Comparison of ENCODE assay signal across 1 cellular context in the genomic region with DNA sequence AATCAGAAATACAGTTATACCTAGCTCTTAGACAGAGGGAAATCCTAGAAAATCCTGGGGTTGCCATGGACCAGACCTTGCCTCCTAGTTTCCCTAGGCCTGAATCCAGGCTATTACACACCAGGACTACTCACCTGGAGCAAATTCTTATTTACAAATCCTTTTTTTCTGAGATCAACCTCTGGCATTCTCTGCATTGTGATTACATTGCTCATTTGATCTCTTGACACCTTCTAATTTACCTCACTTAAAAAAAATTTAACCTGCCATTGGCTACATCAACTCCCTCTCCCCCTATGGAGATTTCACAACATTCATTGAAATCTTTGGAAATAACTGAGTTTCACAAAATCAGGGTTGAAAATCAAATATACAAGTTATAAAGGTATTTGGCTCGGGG.
TF ChIP-seq lines count a peak whose summit lies in the region.

No MANE protein-coding gene starts in this region.

TF ChIP-seq in HCT116, 20 proteins besides CTCF, POLR2A, EP300 and RAD21 (continued from another document):
- TF ChIP-seq, protein P1, sequence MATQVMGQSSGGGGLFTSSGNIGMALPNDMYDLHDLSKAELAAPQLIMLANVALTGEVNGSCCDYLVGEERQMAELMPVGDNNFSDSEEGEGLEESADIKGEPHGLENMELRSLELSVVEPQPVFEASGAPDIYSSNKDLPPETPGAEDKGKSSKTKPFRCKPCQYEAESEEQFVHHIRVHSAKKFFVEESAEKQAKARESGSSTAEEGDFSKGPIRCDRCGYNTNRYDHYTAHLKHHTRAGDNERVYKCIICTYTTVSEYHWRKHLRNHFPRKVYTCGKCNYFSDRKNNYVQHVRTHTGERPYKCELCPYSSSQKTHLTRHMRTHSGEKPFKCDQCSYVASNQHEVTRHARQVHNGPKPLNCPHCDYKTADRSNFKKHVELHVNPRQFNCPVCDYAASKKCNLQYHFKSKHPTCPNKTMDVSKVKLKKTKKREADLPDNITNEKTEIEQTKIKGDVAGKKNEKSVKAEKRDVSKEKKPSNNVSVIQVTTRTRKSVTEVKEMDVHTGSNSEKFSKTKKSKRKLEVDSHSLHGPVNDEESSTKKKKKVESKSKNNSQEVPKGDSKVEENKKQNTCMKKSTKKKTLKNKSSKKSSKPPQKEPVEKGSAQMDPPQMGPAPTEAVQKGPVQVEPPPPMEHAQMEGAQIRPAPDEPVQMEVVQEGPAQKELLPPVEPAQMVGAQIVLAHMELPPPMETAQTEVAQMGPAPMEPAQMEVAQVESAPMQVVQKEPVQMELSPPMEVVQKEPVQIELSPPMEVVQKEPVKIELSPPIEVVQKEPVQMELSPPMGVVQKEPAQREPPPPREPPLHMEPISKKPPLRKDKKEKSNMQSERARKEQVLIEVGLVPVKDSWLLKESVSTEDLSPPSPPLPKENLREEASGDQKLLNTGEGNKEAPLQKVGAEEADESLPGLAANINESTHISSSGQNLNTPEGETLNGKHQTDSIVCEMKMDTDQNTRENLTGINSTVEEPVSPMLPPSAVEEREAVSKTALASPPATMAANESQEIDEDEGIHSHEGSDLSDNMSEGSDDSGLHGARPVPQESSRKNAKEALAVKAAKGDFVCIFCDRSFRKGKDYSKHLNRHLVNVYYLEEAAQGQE (IDR thresholded peaks at IDR 0.05; ENCODE audit: low read depth): no peak
- no peak for TF ChIP-seq CEBPB (IDR thresholded peaks at IDR 0.05; ENCODE audit: low read depth)
- TF ChIP-seq ZBTB33 (IDR thresholded peaks at IDR 0.05; ENCODE audit: extremely low read depth, insufficient replicate concordance, low read length): no peak
- TF ChIP-seq SIN3A (IDR thresholded peaks at IDR 0.05; ENCODE audit: low read depth): no peak
- TF ChIP-seq, protein P2, sequence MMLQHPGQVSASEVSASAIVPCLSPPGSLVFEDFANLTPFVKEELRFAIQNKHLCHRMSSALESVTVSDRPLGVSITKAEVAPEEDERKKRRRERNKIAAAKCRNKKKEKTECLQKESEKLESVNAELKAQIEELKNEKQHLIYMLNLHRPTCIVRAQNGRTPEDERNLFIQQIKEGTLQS (IDR thresholded peaks at IDR 0.05): no peak
TF ChIP-seq in HCT116: peak in this region for 0.
